Comparison of ENCODE assay signal across 8 cellular contexts in genomic region chr10:12196531-12197211, GRCh38. TPM values are rescaled to one million over a fixed set of nuclear protein-coding genes. Genes with fewer than 3 reads are reported as not detected.
A peak's percentile ranks its signal among the peaks of the same experiment; 100 is the strongest.
DNase-seq lines count a peak whose midpoint lies in the region; ATAC-seq and TF ChIP-seq lines count a peak whose summit lies in the region.

No MANE protein-coding gene starts in this region.

- peak overlapping the region; percentile 93 for H3K9ac ChIP-seq in IMR-90 (ENCODE audit: low read depth, low read length)

- H2AK5ac ChIP-seq in IMR-90 (ENCODE audit: low read depth, low read length), result peak overlapping the region; percentile 72

- peaks cover 2% of the 10 kb centered on the region; the same call in 1 of the 2 replicates for H3K9me1 ChIP-seq in IMR-90 (ENCODE audit: insufficient read depth, low read length)

- H3K14ac ChIP-seq in IMR-90 (replicated peaks; ENCODE audit: low read depth, low read length), result peak overlapping the region; percentile 87

- peak overlapping the region; percentile 88 for H3K56ac ChIP-seq in IMR-90 (ENCODE audit: extremely low read depth, insufficient read depth, low read length)

- H3K27ac Mint-ChIP-seq in naive thymus-derived CD8-positive, alpha-beta T cell, result peak overlapping the region; percentile 95 to 100 (median 99)

- H4K5ac ChIP-seq in IMR-90 (ENCODE audit: low read depth, low read length), result peak overlapping the region; percentile 62

- H3K9me3 ChIP-seq in IMR-90 (ENCODE audit: control insufficient read depth, insufficient read depth, low read length), result no peaks in the 10 kb centered on the region

- peak overlapping the region; percentile 70 for H2BK5ac ChIP-seq in IMR-90 (ENCODE audit: low read depth, low read length, poor library complexity, severe bottlenecking)

- H3K4me1 ChIP-seq in IMR-90 (ENCODE audit: control insufficient read depth, insufficient read depth, low read length), result peaks cover 5% of the 10 kb centered on the region; the same call in 1 of the 2 replicates

- ATAC-seq in IMR-90 (ENCODE audit: low read depth) (no peak), HG03039 (IDR thresholded peaks at IDR 0.05; ENCODE audit: unreplicated experiment) (no peak), GM19397 (IDR thresholded peaks at IDR 0.05; ENCODE audit: unreplicated experiment) (no peak)
- ATAC-seq in naive thymus-derived CD8-positive, alpha-beta T cell, result no peak

- POLR2A ChIA-PET in IMR-90 (lab: Charles Lee; ENCODE audit: unreplicated experiment), result interaction anchor here (0.6 kb wide), 1 partner anchor 550 kb away, joined by 3 read pairs; no protein-coding TSS in a partner anchor
- POLR2A ChIA-PET in naive thymus-derived CD8-positive, alpha-beta T cell (lab: Charles Lee), result interaction anchor here (1.1 to 1.6 kb wide), 5 partner anchors 15 to 154 kb away, joined by 3 to 14 read pairs (median 7); partner anchors contain the start of genes CAMK1D and UPF2

- no peak overlapping the region for H3K18ac ChIP-seq in IMR-90 (ENCODE audit: low read depth, low read length)

- peaks cover 17 to 63% of the 10 kb centered on the region in 2 experiments for H3K79me1 ChIP-seq in IMR-90 (ENCODE audit: low read depth in 1 of 2, low read length in 2 of 2)

- intact Hi-C loops in IMR-90 (cut with micrococcal nuclease), result loop anchor here (5.0 kb wide), 2 partner anchors 516 to 881 kb away; no protein-coding TSS in a partner anchor

- H4K20me1 ChIP-seq in IMR-90 (ENCODE audit: insufficient read depth, low read length), result peaks cover 8% of the 10 kb centered on the region; the same call in 1 of the 2 replicates

- peak overlapping the region; percentile 93 to 100 for H4K8ac ChIP-seq in IMR-90 (ENCODE audit: low read depth in 2 of 2, low read length in 2 of 2)

- H2BK15ac ChIP-seq in IMR-90 (ENCODE audit: low read depth, low read length), result peak overlapping the region; percentile 52; the same call in 2 of the 3 replicates

- H3K4me1 Mint-ChIP-seq in naive thymus-derived CD8-positive, alpha-beta T cell, result peaks cover 28 to 71% (median 69%) of the 10 kb centered on the region in 4 donors

- dilution Hi-C loops in IMR-90 (cut with HindIII; ENCODE audit: low sequenced_read_pairs, unreplicated experiment), result no loop called here

- H3K9me3 Mint-ChIP-seq in naive thymus-derived CD8-positive, alpha-beta T cell, result no peaks in the 10 kb centered on the region

- H2BK120ac ChIP-seq in IMR-90 (ENCODE audit: low read depth, low read length), result peak overlapping the region; percentile 53; the same call in 1 of the 2 replicates

- 10% methylated on average over 2 of the region's 15 CpGs; no CpG with 5 or more reads in 1 of the 2 experiments for WGBS in IMR-90 (ENCODE audit: extremely low coverage in 2 of 2, insufficient read length in 1 of 2), 2 experiments

- BruUV-seq in IMR-90 (replicated peaks; lab: Mats Ljungman, UMichigan), result TSS peak; percentile 42

- TF ChIP-seq POLR2A in IMR-90 (IDR thresholded peaks at IDR 0.05; ENCODE audit: low read depth, low read length), result no peak

- no peak for TF ChIP-seq RAD21 in IMR-90 (IDR thresholded peaks at IDR 0.05; ENCODE audit: low read length)

- no peak overlapping the region for H2BK20ac ChIP-seq in IMR-90 (ENCODE audit: low read depth, low read length)

- peaks cover 0 to 41% (median 19%) of the 10 kb centered on the region in 3 donors for H3K36me3 Mint-ChIP-seq in naive thymus-derived CD8-positive, alpha-beta T cell

- H4K91ac ChIP-seq in IMR-90 (ENCODE audit: insufficient read depth, low read depth, low read length), result peak overlapping the region; percentile 60

- H3K27ac ChIP-seq in C4-2B (peak overlapping the region; percentile 85), IMR-90 (ENCODE audit: insufficient read depth, low read length) (peak overlapping the region; percentile 91), caudate nucleus (ENCODE audit: low read depth, low read length) (peak overlapping the region; percentile 98)

- H2AK9ac ChIP-seq in IMR-90 (replicated peaks; ENCODE audit: low read depth, low read length, poor library complexity), result peak overlapping the region; percentile 97

- CTCF ChIA-PET in IMR-90 (lab: Yijun Ruan, JAX), result interaction anchor here (1.6 kb wide), 1 partner anchor 17 kb away, joined by 4 read pairs; no protein-coding TSS in a partner anchor

- H3K27me3 Mint-ChIP-seq in naive thymus-derived CD8-positive, alpha-beta T cell, result no peaks in the 10 kb centered on the region

- H3K4me3 Mint-ChIP-seq in naive thymus-derived CD8-positive, alpha-beta T cell, result peak overlapping the region; percentile 94 to 100 (median 98)

- peaks cover 12% of the 10 kb centered on the region for H3K36me3 ChIP-seq in IMR-90 (ENCODE audit: control insufficient read depth, insufficient read depth, low read length)

- in situ Hi-C loops in IMR-90 (cut with MboI; ENCODE audit: low sequenced_read_pairs), result no loop called here

- peak overlapping the region; percentile 96 for H2AFZ ChIP-seq in IMR-90 (replicated peaks; ENCODE audit: low read length, poor library complexity)

- no peaks in the 10 kb centered on the region for H3K27me3 ChIP-seq in IMR-90 (ENCODE audit: control insufficient read depth, insufficient read depth, low read length)

- H3K23ac ChIP-seq in IMR-90 (ENCODE audit: low read depth, low read length), result peak overlapping the region; percentile 92

- H3K4me3 ChIP-seq in IMR-90 (ENCODE audit: insufficient read depth, low read depth, low read length), result peak overlapping the region; percentile 86

- no peak for TF ChIP-seq CTCF in C4-2B (conservative IDR thresholded peaks at IDR 0.05)
- no peak for TF ChIP-seq CTCF in IMR-90 (conservative IDR thresholded peaks at IDR 0.05; ENCODE audit: low read depth, low read length)

- peak overlapping the region; percentile 90 for H3K4ac ChIP-seq in IMR-90 (ENCODE audit: low read depth, low read length)

- DNase-seq in IMR-90 (no peak), caudate nucleus (lab: John Stamatoyannopoulos, UW) (no peak), T-helper 9 cell (no peak), MV-4-11 (lab: John Stamatoyannopoulos, UW) (no peak)
- peak in 1 of 10 donors; percentile 1 for DNase-seq in naive thymus-derived CD8-positive, alpha-beta T cell

- peak overlapping the region; percentile 66 for H3K4me2 ChIP-seq in IMR-90 (ENCODE audit: low read depth, low read length)

TF ChIP-seq in IMR-90, 13 proteins besides CTCF, POLR2A, EP300 and RAD21:
- TF ChIP-seq FOS (IDR thresholded peaks at IDR 0.05; ENCODE audit: low read depth, low read length) (no peak), SMC3 (IDR thresholded peaks at IDR 0.05; ENCODE audit: low read depth, low read length) (no peak), MAFK (IDR thresholded peaks at IDR 0.05; ENCODE audit: low read depth, low read length) (no peak), RCOR1 (IDR thresholded peaks at IDR 0.05; ENCODE audit: insufficient replicate concordance, low read length) (no peak), BHLHE40 (IDR thresholded peaks at IDR 0.05; ENCODE audit: low read depth, low read length) (no peak), CHD1 (IDR thresholded peaks at IDR 0.05; ENCODE audit: low read depth, low read length) (no peak), MAZ (IDR thresholded peaks at IDR 0.05; ENCODE audit: borderline replicate concordance, low read depth, low read length) (no peak), RFX5 (IDR thresholded peaks at IDR 0.05; ENCODE audit: low read depth, low read length) (no peak), CEBPB (IDR thresholded peaks at IDR 0.05; ENCODE audit: low read depth, low read length) (no peak), MXI1 (IDR thresholded peaks at IDR 0.05; ENCODE audit: borderline replicate concordance, low read depth, low read length) (no peak), NFE2L2 (IDR thresholded peaks at IDR 0.05; ENCODE audit: low read depth, low read length) (no peak)
- TF ChIP-seq, protein P1, sequence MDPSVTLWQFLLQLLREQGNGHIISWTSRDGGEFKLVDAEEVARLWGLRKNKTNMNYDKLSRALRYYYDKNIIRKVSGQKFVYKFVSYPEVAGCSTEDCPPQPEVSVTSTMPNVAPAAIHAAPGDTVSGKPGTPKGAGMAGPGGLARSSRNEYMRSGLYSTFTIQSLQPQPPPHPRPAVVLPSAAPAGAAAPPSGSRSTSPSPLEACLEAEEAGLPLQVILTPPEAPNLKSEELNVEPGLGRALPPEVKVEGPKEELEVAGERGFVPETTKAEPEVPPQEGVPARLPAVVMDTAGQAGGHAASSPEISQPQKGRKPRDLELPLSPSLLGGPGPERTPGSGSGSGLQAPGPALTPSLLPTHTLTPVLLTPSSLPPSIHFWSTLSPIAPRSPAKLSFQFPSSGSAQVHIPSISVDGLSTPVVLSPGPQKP (IDR thresholded peaks at IDR 0.05; ENCODE audit: borderline replicate concordance, low read depth, low read length), result no peak
- TF ChIP-seq, protein P2, sequence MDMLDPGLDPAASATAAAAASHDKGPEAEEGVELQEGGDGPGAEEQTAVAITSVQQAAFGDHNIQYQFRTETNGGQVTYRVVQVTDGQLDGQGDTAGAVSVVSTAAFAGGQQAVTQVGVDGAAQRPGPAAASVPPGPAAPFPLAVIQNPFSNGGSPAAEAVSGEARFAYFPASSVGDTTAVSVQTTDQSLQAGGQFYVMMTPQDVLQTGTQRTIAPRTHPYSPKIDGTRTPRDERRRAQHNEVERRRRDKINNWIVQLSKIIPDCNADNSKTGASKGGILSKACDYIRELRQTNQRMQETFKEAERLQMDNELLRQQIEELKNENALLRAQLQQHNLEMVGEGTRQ (IDR thresholded peaks at IDR 0.05; ENCODE audit: low read depth, low read length), result no peak

RNA-seq across cellular contexts. Expression of gene CDC123, which starts 0.7 kb away (rescaled TPM):
- 171 and 203 TPM in 2 replicates for total RNA-seq in IMR-90 (2012; rRNA removed)
- polyA plus RNA-seq in IMR-90 (2012; rRNA removed), result 100 and 108 TPM in 2 replicates
- 49.7 and 92.5 TPM in 2 replicates for polyA plus RNA-seq in IMR-90 (2012; cell fraction: cytosol; rRNA removed)
- polyA plus RNA-seq in IMR-90 (2012; cell fraction: nucleus; rRNA removed; ENCODE audit: low replicate concordance), result 21.9 and 60.9 TPM in 2 replicates
- 10 to 100 TPM; 42.3 to 42.9 TPM for total RNA-seq in naive thymus-derived CD8-positive, alpha-beta T cell
- 10 to 100 TPM; 83.1 to 91.0 (median 83.6) TPM for polyA plus RNA-seq in naive thymus-derived CD8-positive, alpha-beta T cell

RNA-seq across cellular contexts. Expression of gene NUDT5, which starts 1.0 kb away (rescaled TPM):
- total RNA-seq in IMR-90 (2012; rRNA removed), result 70.1 and 74.2 TPM in 2 replicates
- 68.7 and 74.6 TPM in 2 replicates for polyA plus RNA-seq in IMR-90 (2012; rRNA removed)
- polyA plus RNA-seq in IMR-90 (2012; cell fraction: cytosol; rRNA removed), result 25.9 and 61.6 TPM in 2 replicates
- polyA plus RNA-seq in IMR-90 (2012; cell fraction: nucleus; rRNA removed; ENCODE audit: low replicate concordance), result 14.5 and 65.6 TPM in 2 replicates
- 10 to 100 TPM; 50.7 to 55.7 TPM for total RNA-seq in naive thymus-derived CD8-positive, alpha-beta T cell
- polyA plus RNA-seq in naive thymus-derived CD8-positive, alpha-beta T cell, result 10 to 100 TPM; 45.0 to 52.7 (median 49.5) TPM
